ENCODE assay signal across 13 cellular contexts in the genomic region with DNA sequence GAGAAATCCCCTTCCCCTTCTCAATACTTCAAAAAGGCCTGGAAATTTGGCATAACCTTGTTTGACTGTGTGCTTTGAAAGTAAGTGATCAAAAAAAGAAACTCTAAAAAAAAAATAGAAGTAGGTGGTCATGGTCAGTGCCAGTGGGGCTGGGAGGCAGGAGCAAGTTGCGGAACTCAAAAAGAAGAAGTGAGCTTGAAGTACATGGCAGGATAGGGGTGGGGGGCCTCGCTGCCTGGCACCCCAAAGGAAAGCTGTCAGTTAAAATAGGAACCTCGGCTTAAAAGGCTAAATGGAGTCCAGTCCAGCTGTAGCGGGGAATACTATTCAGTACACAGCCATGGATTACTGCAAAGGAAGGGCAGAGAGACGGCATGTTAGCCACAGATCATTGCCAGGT. TPM values are rescaled to one million over a fixed set of nuclear protein-coding genes. Genes with fewer than 3 reads are reported as not detected.
A peak's percentile ranks its signal among the peaks of the same experiment; 100 is the strongest.
DNase-seq lines count a peak whose midpoint lies in the region; ATAC-seq, FAIRE-seq and TF ChIP-seq lines count a peak whose summit lies in the region.
"Had no signal": no experiment of that assay in that cellular context is flagged by ENCODE, and none has a peak within 500 bp of the region (broad histone marks: within the 10 kb centered on the region; RNA-seq: fewer than 3 reads in every experiment).

No MANE protein-coding gene starts in this region.

- BruUV-seq in GM12878 (replicated peaks; lab: Mats Ljungman, UMichigan) = no TSS peak

- H3K9me3 ChIP-seq in right atrium auricular region = no peaks in the 10 kb centered on the region
- no peaks in the 10 kb centered on the region for H3K9me3 ChIP-seq in GM12878 (replicated peaks; ENCODE audit: control insufficient read depth, insufficient read depth, low read length)
- H3K9me3 ChIP-seq in upper lobe of left lung = no peaks in the 10 kb centered on the region
- H3K9me3 ChIP-seq: heart right ventricle had no signal

- intact Hi-C loops in Right ventricle myocardium superior (cut with DNase I) (loop anchor here (10.0 kb wide), 1 partner anchor 116 kb away; no protein-coding TSS in a partner anchor), GM12878 (cut with micrococcal nuclease; ENCODE audit: unreplicated experiment) (loop anchor here (1.0 to 5.0 kb wide), 4 partner anchors 20 to 102 kb away; no protein-coding TSS in a partner anchor)
- intact Hi-C loops in activated CD4-positive, alpha-beta memory T cell treated with anti-CD3 and anti-CD28 coated beads for 36 hours (cut with micrococcal nuclease) = no loop called here

- CTCF ChIA-PET in GM12878 (lab: Yijun Ruan, JAX) = interaction anchor here (1.2 to 7.5 kb wide), 13 partner anchors 8 to 161 kb away, joined by 3 to 163 read pairs (median 7); no protein-coding TSS in a partner anchor
- CTCF ChIA-PET in activated CD4-positive, alpha-beta memory T cell treated with anti-CD3 and anti-CD28 coated beads for 36 hours (lab: Charles Lee) = interaction anchor here (1.3 kb wide), 1 partner anchor 111 kb away, joined by 4 read pairs; no protein-coding TSS in a partner anchor

- RAD21 ChIA-PET in GM12878 (lab: Charles Lee; ENCODE audit: unreplicated experiment) = interaction anchor here (0.6 to 7.6 kb wide), 22 partner anchors 9 to 161 kb away, joined by 3 to 99 read pairs (median 13); partner anchors contain the start of genes NKRF, SEPTIN6, SOWAHD and UBE2A

- SMC1A ChIA-PET in GM12878 (lab: Charles Lee; ENCODE audit: uncharacterized antibody, unreplicated experiment) = interaction anchor here (0.6 to 10.6 kb wide), 21 partner anchors 9 to 137 kb away, joined by 3 to 166 read pairs (median 5); partner anchors contain the start of gene SEPTIN6

- TF ChIP-seq POLR2A in GM12878 (IDR thresholded peaks at IDR 0.05; ENCODE audit: low read depth, low read length) (no peak), upper lobe of left lung (IDR thresholded peaks at IDR 0.05) (no peak)

- H3K9ac ChIP-seq in GM12878 (ENCODE audit: control insufficient read depth, insufficient read depth, low read length) = no peak overlapping the region

- H3K4me1 Mint-ChIP-seq in activated CD4-positive, alpha-beta memory T cell treated with anti-CD3 and anti-CD28 coated beads for 36 hours (ENCODE audit: low read depth) = no peaks in the 10 kb centered on the region
- H3K4me1 Mint-ChIP-seq: activated CD4-positive, alpha-beta T cell treated with anti-CD3 and anti-CD28 coated beads, Interleukin-2, amount 10 ng/mL, durations not matched to agents 24 days and 14 days had no signal

- no peak overlapping the region for H2AFZ ChIP-seq in GM12878 (ENCODE audit: control insufficient read depth, low read depth, low read length)

- H3K4me3 ChIP-seq in right atrium auricular region (no peak overlapping the region), GM12878 (no peak overlapping the region), upper lobe of left lung (no peak overlapping the region)
- H3K4me3 ChIP-seq: heart right ventricle had no signal

- H3K36me3 ChIP-seq in right atrium auricular region (no peaks in the 10 kb centered on the region), GM12878 (ENCODE audit: control insufficient read depth in 2 of 2, insufficient read depth in 2 of 2, low read length in 1 of 2) (no peaks in the 10 kb centered on the region; a peak in 1 of 4 replicates), upper lobe of left lung (no peaks in the 10 kb centered on the region)
- H3K36me3 ChIP-seq: heart right ventricle had no signal

- H3K79me2 ChIP-seq in GM12878 (ENCODE audit: control insufficient read depth, insufficient read depth, low read length) = no peaks in the 10 kb centered on the region; the same call in 1 of the 2 replicates

- no peaks in the 10 kb centered on the region for H3K27me3 ChIP-seq in right atrium auricular region
- no peaks in the 10 kb centered on the region for H3K27me3 ChIP-seq in GM12878 (replicated peaks in 1 of 2; ENCODE audit: control insufficient read depth in 2 of 2, insufficient read depth in 2 of 2, low read length in 1 of 2)
- no peaks in the 10 kb centered on the region for H3K27me3 ChIP-seq in upper lobe of left lung
- H3K27me3 ChIP-seq: heart right ventricle had no signal

- H3K27ac Mint-ChIP-seq in activated CD4-positive, alpha-beta memory T cell treated with anti-CD3 and anti-CD28 coated beads for 36 hours = no peak overlapping the region
- H3K27ac Mint-ChIP-seq: effector memory CD8-positive, alpha-beta T cell had no signal

- peaks cover 2% of the 10 kb centered on the region for H3K36me3 Mint-ChIP-seq in activated CD4-positive, alpha-beta memory T cell treated with anti-CD3 and anti-CD28 coated beads for 36 hours

- TF ChIP-seq CTCF in right atrium auricular region (IDR thresholded peaks at IDR 0.05) (no peak), GM12878 (IDR thresholded peaks at IDR 0.05 in 2 of 3, conservative IDR thresholded peaks at IDR 0.05 in 1 of 3; ENCODE audit: control insufficient read depth in 2 of 3, extremely low read depth in 1 of 3, insufficient read depth in 1 of 3, low read depth in 3 of 3, low read length in 3 of 3) (no peak), upper lobe of left lung (IDR thresholded peaks at IDR 0.05) (no peak), omental fat pad (IDR thresholded peaks at IDR 0.05) (no peak)

- FAIRE-seq in GM12878 (lab: Jason Lieb, UNC) = no peak

- WGBS in GM12878 (ENCODE audit: insufficient coverage, insufficient replicate concordance, low lambda C conversion rate, missing lambda C conversion rate) = 13% methylated on average over 5 of the region's 5 CpGs
- 55 to 66% methylated on average over 5 of the region's 5 CpGs for WGBS in upper lobe of left lung, 2 donors

- H3K27ac ChIP-seq in right atrium auricular region = no peak overlapping the region
- peak overlapping the region; percentile 54 for H3K27ac ChIP-seq in GM12878 (ENCODE audit: control insufficient read depth, insufficient read depth)
- H3K27ac ChIP-seq in upper lobe of left lung = peak overlapping the region in 1 of 4 donors; percentile 1
- H3K27ac ChIP-seq: RWPE1 had no signal

- DNase-seq in Right ventricle myocardium superior = peak; percentile 48
- DNase-seq in right atrium auricular region (ENCODE audit: low spot score) = no peak
- DNase-seq in Kasumi-1 (lab: John Stamatoyannopoulos, UW) = peak; percentile 50 to 65
- DNase-seq in GM12878 (ENCODE audit: low read depth, low spot score) = no peak
- DNase-seq in upper lobe of left lung = peak in 1 of 2 donors; percentile 61
- DNase-seq in omental fat pad (ENCODE audit: low spot score) = no peak
- DNase-seq in NCI-H510A treated with DMSO at 0.1 percent for 48 hours (lab: John Stamatoyannopoulos, UW) = no peak
- no peak for DNase-seq in activated CD4-positive, alpha-beta memory T cell treated with anti-CD3 and anti-CD28 coated beads for 36 hours
- DNase-seq: activated CD4-positive, alpha-beta T cell treated with anti-CD3 and anti-CD28 coated beads, Interleukin-2, amount 10 ng/mL, durations not matched to agents 24 days and 14 days; effector memory CD8-positive, alpha-beta T cell; heart right ventricle; NCI-H1694 had no signal

- no peaks in the 10 kb centered on the region for H3K27me3 Mint-ChIP-seq in activated CD4-positive, alpha-beta memory T cell treated with anti-CD3 and anti-CD28 coated beads for 36 hours
- H3K27me3 Mint-ChIP-seq: activated CD4-positive, alpha-beta T cell treated with anti-CD3 and anti-CD28 coated beads, Interleukin-2, amount 10 ng/mL, durations not matched to agents 24 days and 14 days; effector memory CD8-positive, alpha-beta T cell had no signal

- H3K9me3 Mint-ChIP-seq in activated CD4-positive, alpha-beta memory T cell treated with anti-CD3 and anti-CD28 coated beads for 36 hours = no peaks in the 10 kb centered on the region
- H3K9me3 Mint-ChIP-seq: activated CD4-positive, alpha-beta T cell treated with anti-CD3 and anti-CD28 coated beads, Interleukin-2, amount 10 ng/mL, durations not matched to agents 24 days and 14 days; effector memory CD8-positive, alpha-beta T cell had no signal

- H4K20me1 ChIP-seq in GM12878 (ENCODE audit: control insufficient read depth, insufficient read depth) = no peaks in the 10 kb centered on the region

- TF ChIP-seq RAD21 in GM12878 (IDR thresholded peaks at IDR 0.05; ENCODE audit: insufficient read depth, low read depth, low read length) = no peak

- in situ Hi-C loops in GM12878 (cut with MboI) = no loop called here

- H3K4me1 ChIP-seq in right atrium auricular region (no peaks in the 10 kb centered on the region), GM12878 (ENCODE audit: control insufficient read depth, insufficient read depth, low read length) (peaks cover 30% of the 10 kb centered on the region), upper lobe of left lung (no peaks in the 10 kb centered on the region)

- TF ChIP-seq EP300 in GM12878 (IDR thresholded peaks at IDR 0.05; ENCODE audit: borderline replicate concordance in 1 of 2, control insufficient read depth in 1 of 2, low read depth in 2 of 2, low read length in 2 of 2) (0 out of 4 replicates have a peak, but pooled peaks of 1 of the 2 experiments have one; percentile 38), upper lobe of left lung (IDR thresholded peaks at IDR 0.05) (no peak)

- peak overlapping the region; percentile 76 for H3K4me2 ChIP-seq in GM12878 (ENCODE audit: control insufficient read depth, insufficient read depth)

- H3K4me3 Mint-ChIP-seq in activated CD4-positive, alpha-beta memory T cell treated with anti-CD3 and anti-CD28 coated beads for 36 hours = no peak overlapping the region
- H3K4me3 Mint-ChIP-seq: activated CD4-positive, alpha-beta T cell treated with anti-CD3 and anti-CD28 coated beads, Interleukin-2, amount 10 ng/mL, durations not matched to agents 24 days and 14 days; effector memory CD8-positive, alpha-beta T cell had no signal

- ATAC-seq in Right ventricle myocardium superior (ENCODE audit: poor library complexity) = peak; percentile 52
- peak; percentile 71 for ATAC-seq in GM12878
- peak; percentile 50 to 55 for ATAC-seq in upper lobe of left lung (ENCODE audit: low FRiP score in 2 of 2)
- ATAC-seq in omental fat pad (ENCODE audit: low FRiP score) = no peak
- ATAC-seq: effector memory CD8-positive, alpha-beta T cell had no signal

- POLR2A ChIA-PET in GM12878 (lab: Charles Lee) = interaction anchor here (0.6 to 2.9 kb wide), 10 partner anchors 9 to 140 kb away, joined by 3 to 12 read pairs (median 6); partner anchors contain the start of gene SOWAHD
- POLR2A ChIA-PET in activated CD4-positive, alpha-beta memory T cell treated with anti-CD3 and anti-CD28 coated beads for 36 hours (lab: Charles Lee) = no interaction called here

RNA-seq across cellular contexts. Expression of gene NKRF, which starts 12.2 kb away (rescaled TPM):
- total RNA-seq in Right ventricle myocardium superior = 4.6 TPM
- 1 to 10 TPM; 3.3 to 4.7 TPM for total RNA-seq in right atrium auricular region
- 32.9 and 35.0 TPM in 2 replicates for total RNA-seq in GM12878 (2013; cell fraction: nucleolus; rRNA removed)
- 8.1 and 8.5 TPM in 2 replicates for total RNA-seq in GM12878 (2014; rRNA removed)
- 15.7 and 16.6 TPM in 2 replicates for total RNA-seq in GM12878 (2014; rRNA removed; fragmentation: Illumina TruSeq; extraction: Trizol)
- total RNA-seq in GM12878 (2021) = 20.1 and 21.5 TPM in 2 replicates
- polyA plus RNA-seq in GM12878 (2011; ENCODE audit: low read depth) = 8.7 TPM
- polyA plus RNA-seq in GM12878 (2011; rRNA removed) = 14.4 and 19.6 TPM in 2 replicates
- polyA plus RNA-seq in GM12878 (2011; cell fraction: cytosol; rRNA removed) = 7.8 and 8.0 TPM in 2 replicates
- 12.2 and 14.9 TPM in 2 replicates for polyA plus RNA-seq in GM12878 (2011; cell fraction: nucleus; rRNA removed)
- polyA plus RNA-seq in GM12878 (2012) = 9.4 and 12.6 TPM in 2 replicates
- polyA plus RNA-seq in GM12878 (2014; fragmentation: Illumina TruSeq; extraction: Trizol) = 20.3 and 25.3 TPM in 2 replicates
- polyA plus RNA-seq in GM12878 (2014; fragmentation: Nextera tagmentation; extraction: Ambion mirVana) = 1 to 10 TPM; 6.2 to 9.5 TPM
- polyA plus RNA-seq in GM12878 (2014; rRNA removed) = 9.9 and 10.7 TPM in 2 replicates
- polyA plus RNA-seq in GM12878 (2016; fragmentation: Nextera tagmentation; extraction: Ambion mirVana) = 1 to 10 TPM; 8.4 to 9.0 TPM
- polyA minus RNA-seq in GM12878 (2011; rRNA and poly(A)+ RNA removed) = 12.3 and 14.2 TPM in 2 replicates
- 8.2 and 9.4 TPM in 2 replicates for polyA minus RNA-seq in GM12878 (2011; cell fraction: cytosol; rRNA and poly(A)+ RNA removed)
- polyA minus RNA-seq in GM12878 (2011; cell fraction: nucleus; rRNA and poly(A)+ RNA removed) = 5.9 and 10.3 TPM in 2 replicates
- 10 to 100 TPM in 1 of 6 donors, 1 to 10 TPM in 5; 3.9 to 10.5 (median 7.0) TPM for total RNA-seq in upper lobe of left lung
- total RNA-seq in omental fat pad = 10 to 100 TPM in 1 of 4 donors, 1 to 10 TPM in 3; 4.5 to 10.9 (median 8.0) TPM
- 10 to 100 TPM; 19.5 to 20.2 TPM for total RNA-seq in activated CD4-positive, alpha-beta memory T cell treated with anti-CD3 and anti-CD28 coated beads for 36 hours

RNA-seq across cellular contexts. Expression of gene UBE2A, which starts 44.1 kb away (rescaled TPM):
- 58.5 TPM for total RNA-seq in Right ventricle myocardium superior
- 10 to 100 TPM; 30.2 to 31.9 TPM for total RNA-seq in right atrium auricular region
- 46.3 and 52.5 TPM in 2 replicates for total RNA-seq in GM12878 (2013; cell fraction: nucleolus; rRNA removed)
- total RNA-seq in GM12878 (2014; rRNA removed) = 21.9 and 23.4 TPM in 2 replicates
- total RNA-seq in GM12878 (2014; rRNA removed; fragmentation: Illumina TruSeq; extraction: Trizol) = 42.8 and 43.5 TPM in 2 replicates
- 45.8 and 46.9 TPM in 2 replicates for total RNA-seq in GM12878 (2021)
- polyA plus RNA-seq in GM12878 (2011; ENCODE audit: low read depth) = 27.8 TPM
- 49.8 and 66.3 TPM in 2 replicates for polyA plus RNA-seq in GM12878 (2011; rRNA removed)
- 34.9 and 37.1 TPM in 2 replicates for polyA plus RNA-seq in GM12878 (2011; cell fraction: cytosol; rRNA removed)
- 29.6 and 33.9 TPM in 2 replicates for polyA plus RNA-seq in GM12878 (2011; cell fraction: nucleus; rRNA removed)
- polyA plus RNA-seq in GM12878 (2012) = 35.1 and 42.7 TPM in 2 replicates
- 91.1 and 120 TPM in 2 replicates for polyA plus RNA-seq in GM12878 (2014; fragmentation: Illumina TruSeq; extraction: Trizol)
- 10 to 100 TPM; 20.8 to 37.1 TPM for polyA plus RNA-seq in GM12878 (2014; fragmentation: Nextera tagmentation; extraction: Ambion mirVana)
- 90.8 and 97.2 TPM in 2 replicates for polyA plus RNA-seq in GM12878 (2014; rRNA removed)
- 100 to 1,000 TPM; 115 to 121 TPM for polyA plus RNA-seq in GM12878 (2016; fragmentation: Nextera tagmentation; extraction: Ambion mirVana)
- 15.6 and 17.9 TPM in 2 replicates for polyA minus RNA-seq in GM12878 (2011; rRNA and poly(A)+ RNA removed)
- polyA minus RNA-seq in GM12878 (2011; cell fraction: cytosol; rRNA and poly(A)+ RNA removed) = 23.9 and 26.9 TPM in 2 replicates
- polyA minus RNA-seq in GM12878 (2011; cell fraction: nucleus; rRNA and poly(A)+ RNA removed) = 10.9 and 12.7 TPM in 2 replicates
- total RNA-seq in upper lobe of left lung = 10 to 100 TPM; 15.0 to 48.6 (median 40.8) TPM
- total RNA-seq in omental fat pad = 10 to 100 TPM; 30.3 to 44.0 (median 35.2) TPM
- 10 to 100 TPM; 53.9 to 57.4 TPM for total RNA-seq in activated CD4-positive, alpha-beta memory T cell treated with anti-CD3 and anti-CD28 coated beads for 36 hours

RNA-seq across cellular contexts. Expression of gene STEEP1, which starts 53.2 kb away (rescaled TPM):
- 12.7 TPM for total RNA-seq in Right ventricle myocardium superior
- total RNA-seq in right atrium auricular region = 10 to 100 TPM; 17.4 to 17.8 TPM
- 17.8 and 22.3 TPM in 2 replicates for total RNA-seq in GM12878 (2013; cell fraction: nucleolus; rRNA removed)
- total RNA-seq in GM12878 (2014; rRNA removed) = 39.2 and 46.4 TPM in 2 replicates
- total RNA-seq in GM12878 (2014; rRNA removed; fragmentation: Illumina TruSeq; extraction: Trizol) = 51.8 and 53.8 TPM in 2 replicates
- total RNA-seq in GM12878 (2021) = 24.7 and 24.8 TPM in 2 replicates
- 13.5 TPM for polyA plus RNA-seq in GM12878 (2011; ENCODE audit: low read depth)
- polyA plus RNA-seq in GM12878 (2011; rRNA removed) = 27.2 and 33.6 TPM in 2 replicates
- 18.8 and 19.8 TPM in 2 replicates for polyA plus RNA-seq in GM12878 (2011; cell fraction: cytosol; rRNA removed)
- polyA plus RNA-seq in GM12878 (2011; cell fraction: nucleus; rRNA removed) = 11.3 and 15.2 TPM in 2 replicates
- 21.3 and 22.1 TPM in 2 replicates for polyA plus RNA-seq in GM12878 (2012)
- polyA plus RNA-seq in GM12878 (2014; fragmentation: Illumina TruSeq; extraction: Trizol) = 41.1 and 50.1 TPM in 2 replicates
- polyA plus RNA-seq in GM12878 (2014; fragmentation: Nextera tagmentation; extraction: Ambion mirVana) = 10 to 100 TPM; 15.1 to 17.8 TPM
- polyA plus RNA-seq in GM12878 (2014; rRNA removed) = 30.1 and 30.8 TPM in 2 replicates
- polyA plus RNA-seq in GM12878 (2016; fragmentation: Nextera tagmentation; extraction: Ambion mirVana) = 10 to 100 TPM; 18.5 to 21.7 TPM
- polyA minus RNA-seq in GM12878 (2011; rRNA and poly(A)+ RNA removed) = 21.9 and 26.7 TPM in 2 replicates
- 10.8 and 12.8 TPM in 2 replicates for polyA minus RNA-seq in GM12878 (2011; cell fraction: cytosol; rRNA and poly(A)+ RNA removed)
- 6.0 and 10.4 TPM in 2 replicates for polyA minus RNA-seq in GM12878 (2011; cell fraction: nucleus; rRNA and poly(A)+ RNA removed)
- 10 to 100 TPM; 22.1 to 55.5 (median 26.8) TPM for total RNA-seq in upper lobe of left lung
- 10 to 100 TPM; 24.0 to 32.0 (median 28.6) TPM for total RNA-seq in omental fat pad
- total RNA-seq in activated CD4-positive, alpha-beta memory T cell treated with anti-CD3 and anti-CD28 coated beads for 36 hours = 10 to 100 TPM; 20.4 to 21.0 TPM

Comparison
In these comparisons a context has a peak if more than half of its experiments do, and no peak if none do; other contexts are left out.
1. DNase-seq: peak in Right ventricle myocardium superior (single experiment) and Kasumi-1 (2 of 2); none in right atrium auricular region (single experiment), GM12878 (single experiment), omental fat pad (single experiment), NCI-H510A treated with DMSO at 0.1 percent for 48 hours (single experiment) and activated CD4-positive, alpha-beta memory T cell treated with anti-CD3 and anti-CD28 coated beads for 36 hours (single experiment).